10 cellular contexts compared by ENCODE assay signal in genomic region chr3:125116311-125117069, GRCh38.
DNase-seq lines count a peak whose midpoint lies in the region; ATAC-seq and TF ChIP-seq lines count a peak whose summit lies in the region.
"Had no signal": no experiment of that assay in that cellular context is flagged by ENCODE, and none has a peak within 500 bp of the region (broad histone marks: within the 10 kb centered on the region; RNA-seq: fewer than 3 reads in every experiment).

No MANE protein-coding gene starts in this region.

- no peaks in the 10 kb centered on the region for H3K79me2 ChIP-seq in PC-9 (ENCODE audit: low read depth)
- no peaks in the 10 kb centered on the region for H3K79me2 ChIP-seq in neural progenitor cell (ENCODE audit: low read depth)

- BruUV-seq in PC-9 (replicated peaks; lab: Mats Ljungman, UMichigan): no TSS peak

- no peaks in the 10 kb centered on the region for H3K9me2 ChIP-seq in PC-9 (ENCODE audit: insufficient read depth)

- POLR2A ChIA-PET in BJ (lab: Charles Lee) (interaction anchor here (0.6 kb wide), 2 partner anchors 181 to 239 kb away, joined by 3 to 10 read pairs; no protein-coding TSS in a partner anchor), PC-9 (lab: Charles Lee; ENCODE audit: unreplicated experiment) (interaction anchor here (0.5 to 1.9 kb wide), 5 partner anchors 9 to 53 kb away, joined by 4 to 20 read pairs (median 9); no protein-coding TSS in a partner anchor)

- peak overlapping the region; percentile 49 for H3K4me2 ChIP-seq in PC-9
- peak overlapping the region; percentile 66 for H3K4me2 ChIP-seq in neural progenitor cell

- H3K9me3 ChIP-seq in PC-9 (ENCODE audit: insufficient read depth, low read depth) (no peaks in the 10 kb centered on the region), neural progenitor cell (ENCODE audit: low read depth) (no peaks in the 10 kb centered on the region)

- no peak overlapping the region for H3K9ac ChIP-seq in neural progenitor cell

- H3K9me3 Mint-ChIP-seq in neural progenitor cell: no peaks in the 10 kb centered on the region

- CTCF ChIA-PET in BJ (lab: Yijun Ruan, JAX) (interaction anchor here (0.9 to 2.6 kb wide), 5 partner anchors 10 to 78 kb away, joined by 3 to 8 read pairs (median 3); no protein-coding TSS in a partner anchor), PC-9 (lab: Charles Lee) (interaction anchor here (0.5 to 0.7 kb wide), 3 partner anchors 10 to 37 kb away, joined by 3 read pairs; no protein-coding TSS in a partner anchor)

- H3K4me1 ChIP-seq in PC-9 (replicated peaks; ENCODE audit: insufficient read depth): peaks cover 26% of the 10 kb centered on the region
- H3K4me1 ChIP-seq in neural progenitor cell: peaks cover 44% of the 10 kb centered on the region

- H3K4me1 Mint-ChIP-seq in neural progenitor cell: peaks cover 62% of the 10 kb centered on the region

- peaks cover 6% of the 10 kb centered on the region for H3K27me3 Mint-ChIP-seq in neural progenitor cell (ENCODE audit: insufficient read depth, low read depth)

- DNase-seq in BJ (ENCODE audit: low read depth) (peak; percentile 60), PC-9 (peak; percentile 77 to 84), fibroblast of the conjunctiva (ENCODE audit: low read depth) (peak; percentile 80), neural progenitor cell (ENCODE audit: low spot score) (no peak), retina (no peak), NOMO-1 treated with DMSO at 0.1 percent for 48 hours (lab: John Stamatoyannopoulos, UW; ENCODE audit: unreplicated experiment) (no peak)
- DNase-seq: DND-41, H7 had no signal

- peak overlapping the region; percentile 81 for H3K27ac ChIP-seq in PC-9
- H3K27ac ChIP-seq in neural progenitor cell: peak overlapping the region; percentile 65

- intact Hi-C loops in PC-9 (cut with micrococcal nuclease; ENCODE audit: unreplicated experiment): loop anchor here (1.0 to 2.0 kb wide), 2 partner anchors 9 to 38 kb away; no protein-coding TSS in a partner anchor

- H3F3A ChIP-seq in PC-9 (ENCODE audit: insufficient read depth, low read depth): peaks cover 18% of the 10 kb centered on the region
- H3F3A ChIP-seq in neural progenitor cell (ENCODE audit: low read depth): peaks cover 49% of the 10 kb centered on the region

- TF ChIP-seq CTCF in BJ (IDR thresholded peaks at IDR 0.05; ENCODE audit: insufficient read depth, low read depth, low read length): no peak
- TF ChIP-seq CTCF in PC-9 (conservative IDR thresholded peaks at IDR 0.05): no peak
- no peak for TF ChIP-seq CTCF in neural progenitor cell (IDR thresholded peaks at IDR 0.05)

- H3K36me3 Mint-ChIP-seq in neural progenitor cell: no peaks in the 10 kb centered on the region

- H3K27ac Mint-ChIP-seq in neural progenitor cell: peak overlapping the region; percentile 78

- no peak overlapping the region for H3K4me3 ChIP-seq in BJ (ENCODE audit: low read depth, low read length)
- H3K4me3 ChIP-seq in PC-9: no peak overlapping the region
- H3K4me3 ChIP-seq in neural progenitor cell: no peak overlapping the region

- no peak overlapping the region for H3K4me3 Mint-ChIP-seq in neural progenitor cell

- H4K20me1 ChIP-seq in PC-9 (ENCODE audit: insufficient read depth): no peaks in the 10 kb centered on the region
- H4K20me1 ChIP-seq in neural progenitor cell (ENCODE audit: low read depth): peaks cover 12% of the 10 kb centered on the region

- H3K27me3 ChIP-seq in BJ (ENCODE audit: control insufficient read depth, insufficient read depth, low read length): no peaks in the 10 kb centered on the region
- H3K27me3 ChIP-seq in PC-9 (ENCODE audit: insufficient read depth, low read depth): no peaks in the 10 kb centered on the region
- peaks cover 9% of the 10 kb centered on the region for H3K27me3 ChIP-seq in neural progenitor cell

- H2AFZ ChIP-seq in PC-9 (no peak overlapping the region), neural progenitor cell (replicated peaks) (no peak overlapping the region)

- H3K36me3 ChIP-seq in BJ (ENCODE audit: control insufficient read depth, insufficient read depth, low read length) (no peaks in the 10 kb centered on the region), PC-9 (ENCODE audit: low read depth) (no peaks in the 10 kb centered on the region), neural progenitor cell (no peaks in the 10 kb centered on the region)

- ATAC-seq in GM18520 (IDR thresholded peaks at IDR 0.05; ENCODE audit: unreplicated experiment) (no peak), GM18873 (IDR thresholded peaks at IDR 0.05; ENCODE audit: low FRiP score, unreplicated experiment) (no peak)

Comparison
In these comparisons a context has a peak if more than half of its experiments do, and no peak if none do; other contexts are left out.
1. DNase-seq: peak in BJ (single experiment), PC-9 (2 of 2) and fibroblast of the conjunctiva (single experiment); none in neural progenitor cell (single experiment), retina (single experiment) and NOMO-1 treated with DMSO at 0.1 percent for 48 hours (single experiment).